8 cellular contexts compared by ENCODE assay signal in the genomic region with DNA sequence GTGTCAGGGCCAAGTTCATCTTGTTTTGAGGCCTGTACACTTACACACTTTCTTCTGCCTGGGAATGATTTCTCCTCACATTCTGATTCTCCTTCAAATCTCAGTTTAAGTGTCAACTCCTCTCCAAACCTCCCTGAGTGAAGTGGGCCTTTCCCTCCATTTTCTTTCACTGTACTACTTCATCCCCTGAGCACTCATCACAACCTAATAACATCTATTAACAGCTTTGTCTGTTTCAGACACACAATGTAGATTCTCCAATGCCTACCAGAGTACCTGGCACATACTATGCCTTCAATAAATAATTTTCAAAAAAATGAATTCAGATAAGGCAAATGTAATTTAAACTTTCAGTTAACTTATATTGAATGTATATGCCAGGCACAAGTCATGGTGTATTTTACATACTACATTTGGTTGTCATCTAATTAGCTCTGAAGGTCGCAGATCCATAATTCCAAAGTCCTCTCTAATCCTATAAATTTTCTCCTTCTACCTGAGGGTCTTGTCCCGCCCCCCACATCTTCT. TPM values are rescaled to one million over a fixed set of nuclear protein-coding genes. Genes with fewer than 3 reads are reported as not detected.
DNase-seq lines count a peak whose midpoint lies in the region; ATAC-seq and TF ChIP-seq lines count a peak whose summit lies in the region.

No MANE protein-coding gene starts in this region.

- peak overlapping the region; percentile 91 to 98 (median 96) for H3K4me3 Mint-ChIP-seq in T-cell
- H3K4me3 Mint-ChIP-seq in stimulated activated effector memory CD8-positive, alpha-beta T cell treated with anti-CD3 and anti-CD28 coated beads, Interleukin-12 subunit alpha, Interleukin-12 subunit beta, amount 100 ng/mL, for 72 hours = peak overlapping the region; percentile 84

- CTCF ChIA-PET in T-cell (lab: Charles Lee) = interaction anchor here in 1 of 2 donors (0.6 kb wide), 1 partner anchor 43 kb away, joined by 3 read pairs; no protein-coding TSS in a partner anchor

- H3K9ac ChIP-seq in DND-41 (ENCODE audit: low read depth, low read length) = peak overlapping the region; percentile 72

- H3K9me3 Mint-ChIP-seq in T-cell = peaks cover 0 to 4% (median 0%) of the 10 kb centered on the region in 3 donors
- peaks cover 3% of the 10 kb centered on the region for H3K9me3 Mint-ChIP-seq in stimulated activated effector memory CD8-positive, alpha-beta T cell treated with anti-CD3 and anti-CD28 coated beads, Interleukin-12 subunit alpha, Interleukin-12 subunit beta, amount 100 ng/mL, for 72 hours

- POLR2A ChIA-PET in T-cell (lab: Charles Lee) = interaction anchor here in 1 of 2 donors (0.5 to 0.6 kb wide), 3 partner anchors 600 to 1072 kb away, joined by 3 to 5 read pairs (median 3); no protein-coding TSS in a partner anchor

- H3K79me2 ChIP-seq in DND-41 (ENCODE audit: insufficient read depth, low read length) = peaks cover 18% of the 10 kb centered on the region

- H3K27me3 ChIP-seq in DND-41 (ENCODE audit: insufficient read depth, low read length, poor library complexity) (peaks cover 1% of the 10 kb centered on the region), right cardiac atrium (ENCODE audit: control insufficient read depth, insufficient read depth) (no peaks in the 10 kb centered on the region)

- DNase-seq in DND-41 (no peak), HFF-Myc (ENCODE audit: extremely low read depth, low read depth) (no peak), T-cell (no peak), right cardiac atrium (no peak), NCI-H2029 (lab: John Stamatoyannopoulos, UW) (no peak)
- DNase-seq in stimulated activated effector memory CD8-positive, alpha-beta T cell treated with anti-CD3 and anti-CD28 coated beads, Interleukin-12 subunit alpha, Interleukin-12 subunit beta, amount 100 ng/mL, for 72 hours (ENCODE audit: low spot score in 2 of 2) = no peak
- no peak for DNase-seq in activated CD4-positive, alpha-beta T cell treated with anti-CD3 and anti-CD28 coated beads, Interleukin-2, amount 50 U/mL, for 48 hours

- H3K4me1 Mint-ChIP-seq in T-cell = peaks cover 37 to 49% (median 42%) of the 10 kb centered on the region in 3 donors
- peaks cover 28% of the 10 kb centered on the region for H3K4me1 Mint-ChIP-seq in stimulated activated effector memory CD8-positive, alpha-beta T cell treated with anti-CD3 and anti-CD28 coated beads, Interleukin-12 subunit alpha, Interleukin-12 subunit beta, amount 100 ng/mL, for 72 hours

- intact Hi-C loops in right cardiac atrium (cut with DNase I) = no loop called here

- peaks cover 7% of the 10 kb centered on the region for H3K36me3 Mint-ChIP-seq in T-cell
- H3K36me3 Mint-ChIP-seq in stimulated activated effector memory CD8-positive, alpha-beta T cell treated with anti-CD3 and anti-CD28 coated beads, Interleukin-12 subunit alpha, Interleukin-12 subunit beta, amount 100 ng/mL, for 72 hours = peaks cover 15% of the 10 kb centered on the region

- ATAC-seq in DND-41 (ENCODE audit: insufficient read depth, low read depth) (0 out of 3 replicates have a peak, but pooled peaks have one; percentile 2), T-cell (replicated peaks in 1 of 4) (peak in 2 of 4 experiments; percentile 1 to 2), right cardiac atrium (no peak), HG02840 (IDR thresholded peaks at IDR 0.05; ENCODE audit: low FRiP score, unreplicated experiment) (no peak)
- ATAC-seq in stimulated activated effector memory CD8-positive, alpha-beta T cell treated with anti-CD3 and anti-CD28 coated beads, Interleukin-12 subunit alpha, Interleukin-12 subunit beta, amount 100 ng/mL, for 72 hours = no peak

- H3K27ac Mint-ChIP-seq in T-cell = peak overlapping the region; percentile 84 to 89
- H3K27ac Mint-ChIP-seq in stimulated activated effector memory CD8-positive, alpha-beta T cell treated with anti-CD3 and anti-CD28 coated beads, Interleukin-12 subunit alpha, Interleukin-12 subunit beta, amount 100 ng/mL, for 72 hours = peak overlapping the region; percentile 95

- no peaks in the 10 kb centered on the region for H4K20me1 ChIP-seq in DND-41 (ENCODE audit: insufficient read depth, low read length)

- no peaks in the 10 kb centered on the region for H3K9me3 ChIP-seq in DND-41 (ENCODE audit: insufficient read depth, low read length, severe bottlenecking)
- no peaks in the 10 kb centered on the region for H3K9me3 ChIP-seq in right cardiac atrium (ENCODE audit: control insufficient read depth, low read length)

- H3K4me1 ChIP-seq in DND-41 (ENCODE audit: insufficient read depth, low read length) (peaks cover 31% of the 10 kb centered on the region), right cardiac atrium (ENCODE audit: control insufficient read depth, insufficient read depth, low read length) (peaks cover 1% of the 10 kb centered on the region)

- peaks cover 4 to 6% of the 10 kb centered on the region in 2 donors for H3K27me3 Mint-ChIP-seq in T-cell

- peak overlapping the region; percentile 53 for H3K27ac ChIP-seq in DND-41 (ENCODE audit: low read length)
- no peak overlapping the region for H3K27ac ChIP-seq in right cardiac atrium (ENCODE audit: low read length)

- no peak for TF ChIP-seq CTCF in DND-41 (IDR thresholded peaks at IDR 0.05; ENCODE audit: borderline replicate concordance, extremely low read depth, low read length, poor library complexity, severe bottlenecking)
- no peak for TF ChIP-seq CTCF in HFF-Myc (IDR thresholded peaks at IDR 0.05; ENCODE audit: low read depth, low read length, missing control alignments)

- H2AFZ ChIP-seq in DND-41 (ENCODE audit: low read depth, low read length) = peak overlapping the region; percentile 95

- H3K4me2 ChIP-seq in DND-41 (ENCODE audit: insufficient read depth, low read length) = peak overlapping the region; percentile 82

- H3K36me3 ChIP-seq in DND-41 (ENCODE audit: insufficient read depth, low read length) = peaks cover 1% of the 10 kb centered on the region; the same call in 1 of the 2 replicates

- WGBS in right cardiac atrium = 6% methylated on average over 2 of the region's 2 CpGs

- H3K4me3 ChIP-seq in DND-41 (ENCODE audit: low read depth in 1 of 2, low read length in 2 of 2) (peak overlapping the region; percentile 79 to 94; a peak in 3 of 4 replicates), HFF-Myc (replicated peaks; ENCODE audit: low read depth, low read length) (peak overlapping the region; percentile 94), right cardiac atrium (ENCODE audit: low read length) (peak overlapping the region; percentile 76)

RNA-seq across cellular contexts. Expression of gene COG6, which starts 0.4 kb away (rescaled TPM):
- total RNA-seq in T-cell = 10 to 100 TPM; 28.4 to 31.7 (median 30.7) TPM
- total RNA-seq in right cardiac atrium = 10 to 100 TPM; 28.0 to 34.4 (median 31.3) TPM
- polyA plus RNA-seq in right cardiac atrium = 11.5 TPM

RNA-seq across cellular contexts. Expression of gene LHFPL6, which starts 52.1 kb away (rescaled TPM):
- total RNA-seq in T-cell (under 1 TPM in 4 of 5 donors, not detected in 1; 0.16 to 0.46 (median 0.21) TPM), right cardiac atrium (10 to 100 TPM; 54.0 to 65.3 (median 56.4) TPM)
- 66.8 TPM for polyA plus RNA-seq in right cardiac atrium

Comparison
In these comparisons a context has a peak if more than half of its experiments do, and no peak if none do; other contexts are left out.
1. RNA of gene LHFPL6, which starts 52.1 kb away (total RNA-seq): 54.0 to 65.3 TPM in right cardiac atrium; 0.16 to 0.46 TPM in T-cell; every median in the first group is over 10 times any median in the second.
2. Peak in every context shown above with its lines, with median percentiles within 50 percentile points of each other: H3K4me3 ChIP-seq.